ENCODE assay signal across 8 cellular contexts in genomic region chr6:85126448-85127178, GRCh38.
A peak's percentile ranks its signal among the peaks of the same experiment; 100 is the strongest.
DNase-seq lines count a peak whose midpoint lies in the region; ATAC-seq and TF ChIP-seq lines count a peak whose summit lies in the region.

No MANE protein-coding gene starts in this region.

- H3K36me3 ChIP-seq in lung (ENCODE audit: control insufficient read depth in 2 of 2, insufficient read depth in 2 of 2, low read length in 2 of 2), result no peaks in the 10 kb centered on the region

- WGBS in lung, 2 donors, result 38% methylated on average over 12 of the region's 12 CpGs

- H3K27ac ChIP-seq in lung (ENCODE audit: low read depth in 1 of 2, low read length in 1 of 2), result no peak overlapping the region

- peaks cover 0 to 3% of the 10 kb centered on the region in 2 donors for H3K9me3 ChIP-seq in lung (ENCODE audit: control insufficient read depth in 2 of 2, insufficient read depth in 1 of 2, low read length in 1 of 2)

- H3K4me3 ChIP-seq in choroid plexus epithelial cell (ENCODE audit: low read depth, low read length), result no peak overlapping the region
- no peak overlapping the region for H3K4me3 ChIP-seq in lung

- no peaks in the 10 kb centered on the region for H3K27me3 ChIP-seq in lung (ENCODE audit: control insufficient read depth, insufficient read depth)

- ATAC-seq in lung (ENCODE audit: insufficient read depth, low FRiP score), result no peak
- no peak for ATAC-seq in HG02840 (IDR thresholded peaks at IDR 0.05; ENCODE audit: low FRiP score, unreplicated experiment)

- TF ChIP-seq CTCF in choroid plexus epithelial cell (conservative IDR thresholded peaks at IDR 0.05; ENCODE audit: low read depth, low read length) (peak; percentile 86), lung (IDR thresholded peaks at IDR 0.05; ENCODE audit: control extremely low read depth, extremely low read depth) (no peak)

- H3K4me1 ChIP-seq in lung (ENCODE audit: control insufficient read depth in 2 of 2, insufficient read depth in 2 of 2, low read length in 2 of 2), result no peaks in the 10 kb centered on the region

- DNase-seq in NCI-H524 (lab: John Stamatoyannopoulos, UW), result peak; percentile 21 to 54
- no peak for DNase-seq in NCI-H524 treated with DMSO at 0.1 percent for 48 hours (lab: John Stamatoyannopoulos, UW)
- peak; percentile 60 for DNase-seq in HCEC 1CT
- peak; percentile 6 for DNase-seq in NCI-H526 treated with DMSO at 0.1 percent for 48 hours (lab: John Stamatoyannopoulos, UW)
- peak; percentile 73 for DNase-seq in choroid plexus epithelial cell (ENCODE audit: low read depth)
- DNase-seq in lung (ENCODE audit: low spot score), result peak; percentile 35
- DNase-seq in middle frontal gyrus (ENCODE audit: extremely low spot score, low spot score), result no peak

Comparison
In these comparisons a context has a peak if more than half of its experiments do, and no peak if none do; other contexts are left out.
1. DNase-seq: peak in NCI-H524 (2 of 2), HCEC 1CT (single experiment), NCI-H526 treated with DMSO at 0.1 percent for 48 hours (single experiment), choroid plexus epithelial cell (single experiment) and lung (single experiment); none in NCI-H524 treated with DMSO at 0.1 percent for 48 hours (single experiment) and middle frontal gyrus (single experiment).